In genomic region chr10:28969413-28969812, GRCh38 we compare ENCODE assay signal across 28 cellular contexts.
"Had no signal": no experiment of that assay in that cellular context is flagged by ENCODE, and none has a peak within 500 bp of the region (broad histone marks: within the 10 kb centered on the region; RNA-seq: fewer than 3 reads in every experiment).

No MANE protein-coding gene starts in this region.

- H2AFZ ChIP-seq: neural progenitor cell, parathyroid adenoma had no signal

- H3K4me1 ChIP-seq: neural progenitor cell, parathyroid adenoma, psoas muscle, spleen, suprapubic skin, testis, transverse colon, upper lobe of right lung, uterus had no signal

- H3K27ac ChIP-seq: neural progenitor cell, ovary, parathyroid adenoma, psoas muscle, skin epidermis, spleen, suprapubic skin, testis, tibial artery, transverse colon, upper lobe of right lung, uterus had no signal

- H3K9me3 ChIP-seq: ovary, psoas muscle, suprapubic skin, testis, tibial artery, transverse colon, upper lobe of right lung, uterus had no signal

- DNase-seq: natural killer cell; occipital lobe; ovary; posterior cingulate gyrus; psoas muscle; right cardiac atrium; spleen; stimulated activated CD4-positive, alpha-beta T cell treated with anti-CD3 and anti-CD28 coated beads, Interleukin-12 subunit alpha, Interleukin-12 subunit beta, amount 100 ng/mL, for 4 hours; stimulated activated CD4-positive, alpha-beta T cell treated with anti-CD3 and anti-CD28 coated beads, Interleukin-1b, Interleukin-23, amount 100 ng/mL, for 48 hours; stimulated activated CD4-positive, alpha-beta T cell treated with anti-CD3 and anti-CD28 coated beads, Interleukin-4, amount 100 ng/mL, for 1 hour; stimulated activated CD4-positive, alpha-beta T cell treated with anti-CD3 and anti-CD28 coated beads, Interleukin-4, amount 100 ng/mL, for 4 hours; stimulated activated CD8-positive, alpha-beta memory T cell treated with anti-CD3 and anti-CD28 coated beads, Interleukin-4, amount 100 ng/mL, for 48 hours; stimulated activated naive CD4-positive, alpha-beta T cell; stimulated activated naive CD8-positive, alpha-beta T cell treated with anti-CD3 and anti-CD28 coated beads, Interleukin-15, amount 100 ng/mL, for 72 hours; stimulated activated naive CD8-positive, alpha-beta T cell treated with anti-CD3 and anti-CD28 coated beads, Interleukin-15, Interleukin-2, amounts not matched to agents 100 U/mL and 50 U/mL, for 24 hours; substantia nigra; testis; tibial artery; transverse colon; upper lobe of right lung; uterus had no signal

- H3K36me3 ChIP-seq: neural progenitor cell, ovary, spleen, suprapubic skin, tibial artery, transverse colon, upper lobe of right lung, uterus had no signal

- H3K4me2 ChIP-seq: neural progenitor cell, smooth muscle cell had no signal

- H3K4me3 ChIP-seq: neural progenitor cell, ovary, psoas muscle, skin epidermis, smooth muscle cell, spleen, suprapubic skin, testis, tibial artery, transverse colon, upper lobe of right lung, uterus had no signal

- H3K9ac ChIP-seq: neural progenitor cell, parathyroid adenoma had no signal

- H3K27me3 ChIP-seq: neural progenitor cell, ovary, spleen, suprapubic skin, testis, tibial artery, transverse colon, upper lobe of right lung, uterus had no signal

- ATAC-seq: natural killer cell; psoas muscle; right cardiac atrium; sciatic nerve; stimulated activated memory B cell treated with anti-CD40 and anti-IgM and Interleukin-4, amounts not matched to agents 10 μg/mL and 1 μg/mL and 100 μg/mL, for 72 hours; stimulated activated naive CD8-positive, alpha-beta T cell treated with anti-CD3 and anti-CD28 coated beads, Interleukin-15, amount 100 ng/mL, for 72 hours; stimulated activated naive CD8-positive, alpha-beta T cell treated with anti-CD3 and anti-CD28 coated beads, Interleukin-15, Interleukin-2, amounts not matched to agents 100 U/mL and 50 U/mL, for 24 hours; upper lobe of right lung had no signal
